ENCODE assay signal across 21 cellular contexts in the genomic region with DNA sequence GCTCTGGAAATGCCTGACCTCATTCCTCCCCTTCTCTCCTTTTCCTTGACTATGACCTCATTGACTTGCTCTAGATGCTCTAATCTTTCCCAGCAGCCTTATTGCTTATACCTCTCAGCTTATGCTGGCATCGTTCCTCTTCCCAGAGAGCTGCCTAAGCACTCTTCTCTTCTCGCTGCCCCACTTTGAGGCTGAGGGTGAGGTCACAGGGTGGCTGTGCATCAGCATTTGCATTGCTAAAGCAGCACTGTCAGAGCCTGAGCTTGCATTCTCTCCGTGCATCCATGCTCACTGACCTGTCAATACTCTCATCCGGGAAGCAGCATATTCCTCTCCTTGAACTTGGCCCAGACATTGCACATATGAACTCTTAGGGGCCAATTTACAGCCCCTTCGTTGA.
"Had no signal": no experiment of that assay in that cellular context is flagged by ENCODE, and none has a peak within 500 bp of the region (broad histone marks: within the 10 kb centered on the region; RNA-seq: fewer than 3 reads in every experiment).

No MANE protein-coding gene starts in this region.

- H3K36me3 ChIP-seq: pancreas, prostate gland, stomach, thyroid gland, upper lobe of right lung had no signal

- FAIRE-seq: bronchial epithelial cell, endometrium, frontal cortex, pancreas had no signal

- DNase-seq: activated CD4-positive, alpha-beta T cell treated with anti-CD3 and anti-CD28 coated beads for 1 hour; activated CD8-positive, alpha-beta memory T cell treated with anti-CD3 and anti-CD28 coated beads, Interleukin-2, amount 10 ng/mL, durations not matched to agents 7 days and 5 days; activated CD8-positive, alpha-beta T cell treated with anti-CD3 and anti-CD28 coated beads, Interleukin-2, amount 10 ng/mL, durations not matched to agents 7 days and 5 days; activated T-cell treated with anti-CD3 and anti-CD28 coated beads, Interleukin-2, amount 50 U/mL, for 48 hours; effector CD4-positive, alpha-beta T cell; kidney glomerular epithelial cell; mucosa of descending colon; nephron progenitor cell; pancreas; stimulated activated CD4-positive, alpha-beta T cell treated with anti-CD3 and anti-CD28 coated beads, Interleukin-15, amount 100 ng/mL, for 24 hours; stimulated activated CD4-positive, alpha-beta T cell treated with anti-CD3 and anti-CD28 coated beads, Interleukin-2, amount 100 ng/mL, for 24 hours; stimulated activated naive B cell treated with anti-CD40 and anti-IgM and Interleukin-4, amounts not matched to agents 10 μg/mL and 1 μg/mL and 100 μg/mL, for 72 hours; stomach; T-helper 2 cell; thyroid gland; upper lobe of right lung had no signal

- H3K4me3 ChIP-seq: lung, mucosa of descending colon, pancreas, prostate gland, stomach, thyroid gland, upper lobe of right lung had no signal

- H3K27ac ChIP-seq: pancreas, prostate gland, stomach, thyroid gland, upper lobe of right lung had no signal

- H3K4me1 ChIP-seq: pancreas, prostate gland, stomach, upper lobe of right lung had no signal

- H3K9me3 ChIP-seq: mucosa of descending colon, pancreas, prostate gland, stomach, thyroid gland, upper lobe of right lung had no signal

- H3K27me3 ChIP-seq: pancreas, stomach, thyroid gland, upper lobe of right lung had no signal
